ENCODE assay signal across 12 cellular contexts in genomic region chr16:35506898-35507194, GRCh38.
"Had no signal": no experiment of that assay in that cellular context is flagged by ENCODE, and none has a peak within 500 bp of the region (broad histone marks: within the 10 kb centered on the region; RNA-seq: fewer than 3 reads in every experiment).

No MANE protein-coding gene starts in this region.

- H3K4me3 Mint-ChIP-seq: activated T-helper 17 cell treated with anti-CD3 and anti-CD28 coated beads, Interleukin-2, amount 50 U/mL, for 72 hours; central memory CD8-positive, alpha-beta T cell; naive thymus-derived CD8-positive, alpha-beta T cell; stimulated activated naive CD8-positive, alpha-beta T cell treated with anti-CD3 and anti-CD28 coated beads, Interleukin-15, Interleukin-2, amounts not matched to agents 100 ng/mL and 50 ng/mL, for 24 hours had no signal

- H3K27ac Mint-ChIP-seq: activated T-helper 17 cell treated with anti-CD3 and anti-CD28 coated beads, Interleukin-2, amount 50 U/mL, for 72 hours; naive thymus-derived CD8-positive, alpha-beta T cell; stimulated activated naive CD8-positive, alpha-beta T cell treated with anti-CD3 and anti-CD28 coated beads, Interleukin-15, Interleukin-2, amounts not matched to agents 100 ng/mL and 50 ng/mL, for 24 hours had no signal

- ATAC-seq: activated T-helper 17 cell treated with anti-CD3 and anti-CD28 coated beads, Interleukin-2, amount 50 U/mL, for 72 hours; left lung; naive thymus-derived CD8-positive, alpha-beta T cell; sciatic nerve had no signal

- DNase-seq: activated CD4-positive, alpha-beta T cell treated with anti-CD3 and anti-CD28 coated beads, Interleukin-2, amount 50 U/mL, for 4 hours; activated naive CD4-positive, alpha-beta T cell treated with Interleukin-2 at 50 U/mL for 16 hours; anterior cingulate cortex; brain microvascular endothelial cell; naive thymus-derived CD8-positive, alpha-beta T cell had no signal

- H3K4me1 Mint-ChIP-seq: activated T-helper 17 cell treated with anti-CD3 and anti-CD28 coated beads, Interleukin-2, amount 50 U/mL, for 72 hours; central memory CD8-positive, alpha-beta T cell; naive thymus-derived CD8-positive, alpha-beta T cell had no signal

- H3K27me3 Mint-ChIP-seq: activated T-helper 17 cell treated with anti-CD3 and anti-CD28 coated beads, Interleukin-2, amount 50 U/mL, for 72 hours; central memory CD8-positive, alpha-beta T cell; naive thymus-derived CD8-positive, alpha-beta T cell; stimulated activated naive CD8-positive, alpha-beta T cell treated with anti-CD3 and anti-CD28 coated beads, Interleukin-15, Interleukin-2, amounts not matched to agents 100 ng/mL and 50 ng/mL, for 24 hours had no signal

- FAIRE-seq: keratinocyte, pancreas had no signal
